34 cellular contexts compared by ENCODE assay signal in genomic region chr10:129224065-129224464, GRCh38.
"Had no signal": no experiment of that assay in that cellular context is flagged by ENCODE, and none has a peak within 500 bp of the region (broad histone marks: within the 10 kb centered on the region; RNA-seq: fewer than 3 reads in every experiment).

No MANE protein-coding gene starts in this region.

- H3K36me3 ChIP-seq: MG63 had no signal

- H3K4me3 ChIP-seq: MG63 had no signal

- H3K9me3 ChIP-seq: MG63 had no signal

- DNase-seq: Karpas-422, Kasumi-1, MG63, MM.1S, MV-4-11, NCI-H1048, NCI-H1092, NCI-H1092 treated with DMSO at 0.1 percent for 48 hours, NCI-H1105, NCI-H1105 treated with DMSO at 0.1 percent for 48 hours, NCI-H1417, NCI-H1417 treated with DMSO at 0.1 percent for 48 hours, NCI-H1436, NCI-H1436 treated with DMSO at 0.1 percent for 48 hours, NCI-H146, NCI-H1694, NCI-H1694 treated with DMSO at 0.1 percent for 48 hours, NCI-H187, NCI-H187 treated with DMSO at 0.1 percent for 48 hours, NCI-H1930, NCI-H2029, NCI-H2029 treated with DMSO at 0.1 percent for 48 hours, NCI-H2081, NCI-H2081 treated with DMSO at 0.1 percent for 48 hours, NCI-H2107, NCI-H2171, NCI-H2171 treated with DMSO at 0.1 percent for 48 hours, NCI-H2227 treated with DMSO at 0.1 percent for 48 hours, NCI-H226, NCI-H345, NCI-H446, NCI-H446 treated with DMSO at 0.1 percent for 48 hours, NCI-H510A, NCI-H510A treated with DMSO at 0.1 percent for 48 hours had no signal

- H3K27me3 ChIP-seq: MG63 had no signal
